Comparison of ENCODE assay signal across 23 cellular contexts in the genomic region with DNA sequence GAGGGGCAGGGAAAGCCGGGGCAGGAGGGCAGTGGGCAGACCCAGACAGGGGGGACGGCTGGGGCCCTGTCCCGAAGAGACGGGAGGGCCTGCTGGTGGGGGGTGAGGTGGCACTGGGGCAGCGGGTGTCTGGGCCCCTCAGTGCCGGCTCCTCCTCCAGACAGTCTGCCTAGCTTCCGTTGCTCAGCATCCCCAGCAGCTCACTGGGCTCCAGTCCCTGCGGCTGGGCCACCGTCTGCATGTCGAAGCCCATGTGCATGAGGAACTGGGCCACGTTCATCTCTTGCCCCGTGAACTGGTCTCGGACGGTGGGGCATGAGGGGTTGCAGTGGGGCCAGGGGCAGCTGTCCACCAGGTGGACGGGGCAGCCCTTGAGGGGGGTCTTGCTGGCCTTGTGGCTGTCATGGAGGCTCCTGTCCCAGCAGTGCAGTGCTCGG. TPM values are rescaled to one million over a fixed set of nuclear protein-coding genes. Genes with fewer than 3 reads are reported as not detected.
DNase-seq lines count a peak whose midpoint lies in the region; ATAC-seq and TF ChIP-seq lines count a peak whose summit lies in the region.
"Had no signal": no experiment of that assay in that cellular context is flagged by ENCODE, and none has a peak within 500 bp of the region (broad histone marks: within the 10 kb centered on the region; RNA-seq: fewer than 3 reads in every experiment).

No MANE protein-coding gene starts in this region.

- H3K79me2 ChIP-seq in trophoblast cell (ENCODE audit: control insufficient read depth, insufficient read depth, low read length, poor library complexity) = no peaks in the 10 kb centered on the region

- TF ChIP-seq POLR2A in breast epithelium (IDR thresholded peaks at IDR 0.05) = no peak

- no peak overlapping the region for H2BK120ac ChIP-seq in trophoblast cell (ENCODE audit: insufficient read depth, low read length, poor library complexity)

- peaks cover 14% of the 10 kb centered on the region for H3K27me3 Mint-ChIP-seq in endodermal cell (ENCODE audit: insufficient read depth)
- peaks cover 5 to 19% of the 10 kb centered on the region in 2 donors for H3K27me3 Mint-ChIP-seq in effector memory CD8-positive, alpha-beta T cell

- H3K14ac ChIP-seq in trophoblast cell (ENCODE audit: low read length) = no peak overlapping the region

- no peak overlapping the region for H3K18ac ChIP-seq in trophoblast cell (ENCODE audit: low read length)

- no peak overlapping the region for H3K27ac Mint-ChIP-seq in endodermal cell
- H3K27ac Mint-ChIP-seq in effector memory CD8-positive, alpha-beta T cell = no peak overlapping the region
- H3K27ac Mint-ChIP-seq: CD14-positive monocyte; CD8-positive, alpha-beta memory T cell; HFFc6 had no signal

- no peak overlapping the region for H3K4ac ChIP-seq in trophoblast cell (ENCODE audit: low read depth, low read length)

- no peaks in the 10 kb centered on the region for H3K36me3 Mint-ChIP-seq in endodermal cell (ENCODE audit: low read depth)
- H3K36me3 Mint-ChIP-seq in effector memory CD8-positive, alpha-beta T cell (ENCODE audit: insufficient read depth) = no peaks in the 10 kb centered on the region
- H3K36me3 Mint-ChIP-seq: CD14-positive monocyte; CD8-positive, alpha-beta memory T cell had no signal

- no peak for DNase-seq in NT2/D1 (ENCODE audit: low read depth, low spot score)
- DNase-seq in endodermal cell = peak; percentile 50
- peak; percentile 79 to 82 for DNase-seq in trophoblast cell
- no peak for DNase-seq in breast epithelium (ENCODE audit: low spot score in 2 of 2)
- no peak for DNase-seq in activated T-cell treated with anti-CD3 and anti-CD28 coated beads, Interleukin-2, amount 50 U/mL, for 48 hours
- no peak for DNase-seq in effector memory CD8-positive, alpha-beta T cell
- DNase-seq: Calu3; CD8-positive, alpha-beta memory T cell; DMS79 treated with DMSO at 0.1 percent for 48 hours; HFFc6; KG1; MM.1S; NCI-H2029; NCI-H446; NCI-H524 treated with DMSO at 0.1 percent for 48 hours; NCI-H774; PC-3 had no signal

- H3K4me3 ChIP-seq in BLaER1 (no peak overlapping the region), NT2/D1 (ENCODE audit: insufficient read length, low read depth) (no peak overlapping the region), endodermal cell (ENCODE audit: low read length) (no peak overlapping the region), trophoblast cell (ENCODE audit: low read depth, low read length) (no peak overlapping the region), breast epithelium (no peak overlapping the region)
- H3K4me3 ChIP-seq: A549, SJSA1 had no signal

- no peak overlapping the region for H4K8ac ChIP-seq in trophoblast cell (ENCODE audit: low read depth, low read length)

- ATAC-seq in GM19395 (IDR thresholded peaks at IDR 0.05; ENCODE audit: unreplicated experiment) = no peak
- ATAC-seq in effector memory CD8-positive, alpha-beta T cell (replicated peaks) = no peak
- ATAC-seq: PC-3, Right ventricle myocardium inferior had no signal

- H3K4me2 ChIP-seq in BLaER1 (peak overlapping the region; percentile 22), trophoblast cell (ENCODE audit: low read length) (no peak overlapping the region)
- H3K4me2 ChIP-seq: A549 had no signal

- no peak overlapping the region for H3K4me3 Mint-ChIP-seq in endodermal cell
- no peak overlapping the region for H3K4me3 Mint-ChIP-seq in effector memory CD8-positive, alpha-beta T cell
- H3K4me3 Mint-ChIP-seq: CD14-positive monocyte; CD8-positive, alpha-beta memory T cell; HFFc6 had no signal

- H3K23ac ChIP-seq in trophoblast cell (ENCODE audit: low read length) = no peak overlapping the region

- no peak overlapping the region for H4K91ac ChIP-seq in trophoblast cell (ENCODE audit: low read depth, low read length)

- H3K27ac ChIP-seq in BLaER1 (no peak overlapping the region), endodermal cell (ENCODE audit: low read depth, low read length) (no peak overlapping the region), trophoblast cell (ENCODE audit: low read depth, low read length) (no peak overlapping the region), breast epithelium (no peak overlapping the region)
- H3K27ac ChIP-seq: A549, SJSA1 had no signal

- H3K4me1 ChIP-seq in BLaER1 (peaks cover 13% of the 10 kb centered on the region), NT2/D1 (ENCODE audit: insufficient read depth, insufficient read length) (peaks cover 12% of the 10 kb centered on the region), endodermal cell (ENCODE audit: control insufficient read depth, insufficient read depth, low read length) (no peaks in the 10 kb centered on the region), trophoblast cell (ENCODE audit: control insufficient read depth in 1 of 2, insufficient read depth in 2 of 2, low read length in 2 of 2) (peaks cover 9% of the 10 kb centered on the region in 2 experiments), breast epithelium (no peaks in the 10 kb centered on the region)
- H3K4me1 ChIP-seq: A549, SJSA1 had no signal

- no peak for TF ChIP-seq CTCF in endodermal cell (conservative IDR thresholded peaks at IDR 0.05)
- TF ChIP-seq CTCF in breast epithelium (IDR thresholded peaks at IDR 0.05) = no peak

- H3K27me3 ChIP-seq in BLaER1 (peaks cover 14% of the 10 kb centered on the region), NT2/D1 (ENCODE audit: insufficient read depth, insufficient read length) (peaks cover 1% of the 10 kb centered on the region), endodermal cell (ENCODE audit: control insufficient read depth, insufficient read depth, low read length, poor library complexity, severe bottlenecking) (peaks cover 7% of the 10 kb centered on the region), trophoblast cell (ENCODE audit: insufficient read depth, low read length) (no peaks in the 10 kb centered on the region), breast epithelium (peaks cover 0 to 13% of the 10 kb centered on the region in 2 donors)

- no peak overlapping the region for H2BK12ac ChIP-seq in trophoblast cell (ENCODE audit: low read length)

- H3K79me1 ChIP-seq in trophoblast cell (ENCODE audit: low read length) = no peaks in the 10 kb centered on the region

- 84 to 91% methylated on average over 6 to 16 of the region's 16 CpGs for WGBS in endodermal cell (ENCODE audit: insufficient coverage in 1 of 2, insufficient read length in 1 of 2), 2 experiments
- WGBS in trophoblast cell (ENCODE audit: extremely low coverage, insufficient coverage, insufficient read length) = no CpG with 5 or more reads among the region's 16 CpGs

- H3K9me3 ChIP-seq in BLaER1 (no peaks in the 10 kb centered on the region), NT2/D1 (ENCODE audit: insufficient read depth, low read length) (no peaks in the 10 kb centered on the region), endodermal cell (ENCODE audit: control insufficient read depth, low read length) (no peaks in the 10 kb centered on the region), trophoblast cell (ENCODE audit: insufficient read depth, low read depth, low read length) (peaks cover 3% of the 10 kb centered on the region), breast epithelium (no peaks in the 10 kb centered on the region)
- H3K9me3 ChIP-seq: A549, SJSA1 had no signal

- intact Hi-C loops in breast epithelium (cut with DNase I; ENCODE audit: low total_unique reads) = no loop called here

- H4K12ac ChIP-seq in trophoblast cell (ENCODE audit: low read depth, low read length) = no peak overlapping the region

- no peaks in the 10 kb centered on the region for H3K4me1 Mint-ChIP-seq in endodermal cell
- no peaks in the 10 kb centered on the region for H3K4me1 Mint-ChIP-seq in effector memory CD8-positive, alpha-beta T cell (ENCODE audit: low read depth in 2 of 2)
- H3K4me1 Mint-ChIP-seq: CD14-positive monocyte had no signal

- H3K9me3 Mint-ChIP-seq in endodermal cell = no peaks in the 10 kb centered on the region
- H3K9me3 Mint-ChIP-seq in effector memory CD8-positive, alpha-beta T cell = no peaks in the 10 kb centered on the region
- H3K9me3 Mint-ChIP-seq: CD8-positive, alpha-beta memory T cell; HFFc6 had no signal

- no peak overlapping the region for H2BK5ac ChIP-seq in trophoblast cell (ENCODE audit: low read depth, low read length, poor library complexity)

- no peaks in the 10 kb centered on the region for H3K36me3 ChIP-seq in BLaER1
- H3K36me3 ChIP-seq in NT2/D1 (ENCODE audit: insufficient read depth, insufficient read length, low read length) = peaks cover 4% of the 10 kb centered on the region
- H3K36me3 ChIP-seq in endodermal cell (ENCODE audit: control insufficient read depth, insufficient read depth, low read length) = no peaks in the 10 kb centered on the region
- H3K36me3 ChIP-seq in trophoblast cell (ENCODE audit: control insufficient read depth in 1 of 2, insufficient read depth in 2 of 2, low read length in 2 of 2) = peaks cover 0 to 3% of the 10 kb centered on the region in 2 experiments
- no peaks in the 10 kb centered on the region for H3K36me3 ChIP-seq in breast epithelium
- H3K36me3 ChIP-seq: SJSA1 had no signal

- no peak overlapping the region for H2AK5ac ChIP-seq in trophoblast cell (ENCODE audit: low read length)

- H3K9ac ChIP-seq in BLaER1 (no peak overlapping the region), NT2/D1 (ENCODE audit: insufficient read length, low read depth) (peak overlapping the region; percentile 32), endodermal cell (ENCODE audit: extremely low read depth, low read length, poor library complexity, severe bottlenecking) (no peak overlapping the region), trophoblast cell (ENCODE audit: low read length) (no peak overlapping the region)

- H2AFZ ChIP-seq in trophoblast cell (ENCODE audit: insufficient read depth, low read length, poor library complexity) = no peak overlapping the region

- H4K20me1 ChIP-seq in BLaER1 = no peaks in the 10 kb centered on the region

RNA-seq across cellular contexts. Expression of gene MYADML2, which starts 5.8 kb away (rescaled TPM):
- total RNA-seq in endodermal cell = not detected
- not detected for polyA plus RNA-seq in endodermal cell (2013, experiment 1 of 2)
- not detected for polyA plus RNA-seq in endodermal cell (2013, experiment 2 of 2)
- polyA plus RNA-seq in trophoblast cell (2013) = 0.01 TPM in 1 of 2 replicates, not detected in the other
- not detected for total RNA-seq in breast epithelium
- total RNA-seq: Calu3; CD8-positive, alpha-beta memory T cell; HFFc6; PC-3; SJSA1 had no signal
- polyA plus RNA-seq: A549; CD14-positive monocyte; CD8-positive, alpha-beta memory T cell had no signal

RNA-seq across cellular contexts. Expression of gene NOTUM, which starts 8.2 kb away (rescaled TPM):
- total RNA-seq in endodermal cell = 10 to 100 TPM; 12.5 to 26.3 TPM
- 6.2 TPM for polyA plus RNA-seq in endodermal cell (2013, experiment 1 of 2)
- 5.0 TPM for polyA plus RNA-seq in endodermal cell (2013, experiment 2 of 2)
- 8.7 and 9.0 TPM in 2 replicates for polyA plus RNA-seq in trophoblast cell (2013)
- total RNA-seq in breast epithelium = under 1 TPM in 1 of 3 donors, not detected in 2; 0.29 TPM
- total RNA-seq: Calu3, PC-3 had no signal
- polyA plus RNA-seq: CD14-positive monocyte; CD8-positive, alpha-beta memory T cell had no signal

RNA-seq across cellular contexts. Expression of gene PYCR1, which starts 15.7 kb away (rescaled TPM):
- total RNA-seq in endodermal cell = 100 to 1,000 TPM; 104 to 107 TPM
- 100 TPM for polyA plus RNA-seq in endodermal cell (2013, experiment 1 of 2)
- 91.8 TPM for polyA plus RNA-seq in endodermal cell (2013, experiment 2 of 2)
- polyA plus RNA-seq in trophoblast cell (2013) = 37.2 and 37.6 TPM in 2 replicates
- total RNA-seq in breast epithelium = 10 to 100 TPM in 2 of 3 donors, 1 to 10 TPM in 1; 3.0 to 30.2 (median 15.5) TPM
- polyA plus RNA-seq: CD14-positive monocyte had no signal

RNA-seq across cellular contexts. Expression of gene ASPSCR1, which starts 24.6 kb away (rescaled TPM):
- total RNA-seq in endodermal cell (10 to 100 TPM; 50.8 to 65.4 TPM), breast epithelium (10 to 100 TPM; 15.4 to 31.8 (median 17.9) TPM)
- 41.5 TPM for polyA plus RNA-seq in endodermal cell (2013, experiment 1 of 2)
- polyA plus RNA-seq in endodermal cell (2013, experiment 2 of 2) = 30.3 TPM
- 12.8 and 13.1 TPM in 2 replicates for polyA plus RNA-seq in trophoblast cell (2013)

RNA-seq across cellular contexts. Expression of gene MAFG, which starts 25.3 kb away (rescaled TPM):
- total RNA-seq in endodermal cell = 10 to 100 TPM; 39.9 to 54.1 TPM
- polyA plus RNA-seq in endodermal cell (2013, experiment 1 of 2) = 16.8 TPM
- 15.6 TPM for polyA plus RNA-seq in endodermal cell (2013, experiment 2 of 2)
- polyA plus RNA-seq in trophoblast cell (2013) = 32.1 and 36.5 TPM in 2 replicates
- 10 to 100 TPM; 12.3 to 15.2 (median 14.1) TPM for total RNA-seq in breast epithelium

Comparison
In these comparisons a context has a peak if more than half of its experiments do, and no peak if none do; other contexts are left out.
1. DNase-seq: peak in endodermal cell (single experiment) and trophoblast cell (2 of 2); none in NT2/D1 (single experiment), breast epithelium (0 of 2), activated T-cell treated with anti-CD3 and anti-CD28 coated beads, Interleukin-2, amount 50 U/mL, for 48 hours (0 of 2) and effector memory CD8-positive, alpha-beta T cell (0 of 3).
2. RNA of gene NOTUM, which starts 8.2 kb away (total RNA-seq): 12.5 to 26.3 TPM in endodermal cell; 0.29 TPM in breast epithelium; every median in the first group is over 10 times any median in the second.